Comparison of ENCODE assay signal across 17 cellular contexts in the genomic region with DNA sequence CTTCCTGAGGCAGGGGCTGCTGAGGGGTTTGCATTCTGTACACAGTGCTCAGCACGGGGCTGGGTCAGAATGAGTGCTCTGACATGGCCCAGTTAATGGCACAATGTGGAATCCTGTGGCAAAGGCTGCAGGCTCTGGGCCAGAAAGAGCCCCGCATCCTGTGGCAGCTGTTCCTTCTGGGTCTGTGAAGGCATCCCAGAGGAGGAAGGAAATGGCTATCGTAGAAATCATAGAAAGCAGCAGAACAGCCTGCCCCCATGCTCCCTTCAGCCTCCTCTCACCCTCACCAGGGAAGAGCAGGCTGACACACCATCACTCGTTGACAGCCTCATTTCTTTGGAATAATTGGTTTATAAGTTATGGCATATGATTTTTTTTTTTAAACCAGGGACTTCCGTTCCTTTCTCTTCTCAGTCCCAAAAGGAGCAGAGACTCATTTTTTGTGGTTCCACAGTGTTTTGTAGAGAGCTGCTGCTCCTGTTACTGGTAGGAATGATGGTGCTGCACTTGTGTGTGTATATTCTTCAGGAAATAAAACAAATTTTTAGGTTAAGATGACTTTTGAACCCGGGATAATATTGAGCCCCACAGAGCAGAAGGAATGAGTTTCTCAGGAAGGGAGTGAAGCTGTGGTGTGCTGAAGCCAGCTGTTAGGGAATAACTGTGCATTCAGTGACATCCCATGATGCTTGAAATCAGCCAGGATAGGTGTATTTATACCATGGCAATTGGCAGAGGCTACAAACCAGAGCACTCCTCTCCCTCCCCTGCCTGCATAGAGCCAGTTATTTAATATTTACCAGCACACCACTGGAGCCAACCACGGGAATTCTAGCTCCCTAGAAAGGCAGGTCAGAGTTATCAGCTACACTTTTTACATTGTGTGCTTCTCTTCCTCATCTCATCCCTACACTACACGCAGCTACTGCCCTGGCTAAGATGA. TPM values are rescaled to one million over a fixed set of nuclear protein-coding genes. Genes with fewer than 3 reads are reported as not detected.
A peak's percentile ranks its signal among the peaks of the same experiment; 100 is the strongest.
DNase-seq lines count a peak whose midpoint lies in the region; ATAC-seq and TF ChIP-seq lines count a peak whose summit lies in the region.
"Had no signal": no experiment of that assay in that cellular context is flagged by ENCODE, and none has a peak within 500 bp of the region (broad histone marks: within the 10 kb centered on the region; RNA-seq: fewer than 3 reads in every experiment).

No MANE protein-coding gene starts in this region.

- CTCF ChIA-PET in MCF 10A (lab: Yijun Ruan, JAX) = interaction anchor here (1.0 to 19.3 kb wide), 11 partner anchors 9 to 249 kb away, joined by 3 to 545 read pairs (median 6); a partner anchor contains a TSS

- intact Hi-C loops in MCF 10A (cut with micrococcal nuclease) (no loop called here), breast epithelium (cut with DNase I; ENCODE audit: low total_unique reads) (no loop called here), thyroid gland (cut with DNase I) (no loop called here)

- H3K27me3 Mint-ChIP-seq in MCF 10A (ENCODE audit: insufficient read depth, unreplicated experiment) = no peaks in the 10 kb centered on the region

- H3K9me3 ChIP-seq in breast epithelium (no peaks in the 10 kb centered on the region), SJCRH30 (replicated peaks) (0 out of 2 replicates have a peak, but pooled peaks cover 8% of the 10 kb centered on the region), thyroid gland (no peaks in the 10 kb centered on the region)
- H3K9me3 ChIP-seq: adrenal gland, prostate gland had no signal

- peak overlapping the region; percentile 0 for H3K27ac Mint-ChIP-seq in MCF 10A (ENCODE audit: low read depth, unreplicated experiment)
- H3K27ac Mint-ChIP-seq: activated CD4-positive, alpha-beta memory T cell treated with anti-CD3 and anti-CD28 coated beads for 36 hours had no signal

- TF ChIP-seq POLR2A in breast epithelium (IDR thresholded peaks at IDR 0.05) (no peak), thyroid gland (IDR thresholded peaks at IDR 0.05) (no peak)

- DNase-seq in MCF 10A (ENCODE audit: unreplicated experiment) (no peak), breast epithelium (ENCODE audit: low spot score in 2 of 2) (no peak), SJCRH30 (peak; percentile 63 to 77), fibroblast of mammary gland (ENCODE audit: low read depth) (peak; percentile 28), thyroid gland (no peak), glomerular visceral epithelial cell (ENCODE audit: extremely low spot score) (no peak)
- no peak for DNase-seq in effector CD4-positive, alpha-beta T cell
- DNase-seq: activated CD4-positive, alpha-beta memory T cell treated with anti-CD3 and anti-CD28 coated beads for 36 hours; activated T-cell treated with anti-CD3 and anti-CD28 coated beads, Interleukin-2, amount 50 U/mL, for 48 hours; NCI-H1092 treated with DMSO at 0.1 percent for 48 hours; NCI-H2171 treated with DMSO at 0.1 percent for 48 hours; SHP77; stimulated activated CD4-positive, alpha-beta T cell treated with anti-CD3 and anti-CD28 coated beads, Interleukin-15, amount 100 ng/mL, for 24 hours; T1000 had no signal

- H3K36me3 Mint-ChIP-seq in MCF 10A (ENCODE audit: insufficient read depth, unreplicated experiment) = peaks cover 24% of the 10 kb centered on the region
- H3K36me3 Mint-ChIP-seq: activated CD4-positive, alpha-beta memory T cell treated with anti-CD3 and anti-CD28 coated beads for 36 hours had no signal

- no peak for TF ChIP-seq CTCF in MCF 10A (IDR thresholded peaks at IDR 0.05; ENCODE audit: unreplicated experiment)
- no peak for TF ChIP-seq CTCF in breast epithelium (IDR thresholded peaks at IDR 0.05)
- TF ChIP-seq CTCF in fibroblast of mammary gland (conservative IDR thresholded peaks at IDR 0.05; ENCODE audit: control insufficient read depth, insufficient read depth, low read depth, low read length) = no peak
- TF ChIP-seq CTCF in thyroid gland (IDR thresholded peaks at IDR 0.05) = no peak

- no TSS peak for BruUV-seq in MCF 10A (replicated peaks; lab: Mats Ljungman, UMichigan)

- peaks cover 11% of the 10 kb centered on the region for H3K9me3 Mint-ChIP-seq in MCF 10A (ENCODE audit: unreplicated experiment)
- H3K9me3 Mint-ChIP-seq: activated CD4-positive, alpha-beta memory T cell treated with anti-CD3 and anti-CD28 coated beads for 36 hours had no signal

- no peak overlapping the region for H3K4me3 ChIP-seq in breast epithelium
- H3K4me3 ChIP-seq in SJCRH30 = no peak overlapping the region
- no peak overlapping the region for H3K4me3 ChIP-seq in fibroblast of mammary gland (ENCODE audit: control insufficient read depth, low read depth, low read length)
- H3K4me3 ChIP-seq in thyroid gland (replicated peaks in 1 of 3) = no peak overlapping the region
- H3K4me3 ChIP-seq: adrenal gland, prostate gland had no signal

- H3K4me1 Mint-ChIP-seq in MCF 10A (ENCODE audit: insufficient read depth, unreplicated experiment) = peaks cover 58% of the 10 kb centered on the region

- POLR2A ChIA-PET in MCF 10A (lab: Yijun Ruan, JAX) = interaction anchor here (0.6 to 13.2 kb wide), 9 partner anchors 10 to 458 kb away, joined by 3 to 155 read pairs (median 8); no protein-coding TSS in a partner anchor

- ATAC-seq in GM19035 (IDR thresholded peaks at IDR 0.05; ENCODE audit: unreplicated experiment) = no peak

- no peak overlapping the region for H3K27ac ChIP-seq in breast epithelium
- peak overlapping the region; percentile 59 for H3K27ac ChIP-seq in SJCRH30
- H3K27ac ChIP-seq in thyroid gland = peak overlapping the region in 2 of 3 donors; percentile 12 to 31
- H3K27ac ChIP-seq: adrenal gland, prostate gland had no signal

- WGBS in thyroid gland, 2 donors = 68 to 73% methylated on average over 8 of the region's 8 CpGs

- H3K27me3 ChIP-seq in breast epithelium = no peaks in the 10 kb centered on the region
- no peaks in the 10 kb centered on the region for H3K27me3 ChIP-seq in SJCRH30
- no peaks in the 10 kb centered on the region for H3K27me3 ChIP-seq in thyroid gland
- H3K27me3 ChIP-seq: adrenal gland had no signal

- no peak overlapping the region for H3K4me3 Mint-ChIP-seq in MCF 10A (ENCODE audit: unreplicated experiment)
- H3K4me3 Mint-ChIP-seq: activated CD4-positive, alpha-beta memory T cell treated with anti-CD3 and anti-CD28 coated beads for 36 hours had no signal

- H3K36me3 ChIP-seq in breast epithelium (no peaks in the 10 kb centered on the region), SJCRH30 (peaks cover 67% of the 10 kb centered on the region), thyroid gland (peaks cover 8 to 13% of the 10 kb centered on the region in 2 donors)
- H3K36me3 ChIP-seq: prostate gland had no signal

- H3K4me1 ChIP-seq in breast epithelium = peaks cover 0 to 7% of the 10 kb centered on the region in 2 donors
- H3K4me1 ChIP-seq in SJCRH30 = peaks cover 26% of the 10 kb centered on the region
- H3K4me1 ChIP-seq in thyroid gland = peaks cover 28 to 39% of the 10 kb centered on the region in 2 donors

RNA-seq across cellular contexts. Expression of a gene that starts 32.0 kb away (rescaled TPM):
- total RNA-seq in MCF 10A (2022) (59.2 and 69.7 TPM in 2 replicates), breast epithelium (10 to 100 TPM; 11.3 to 18.2 (median 11.5) TPM), thyroid gland (10 to 100 TPM; 12.2 to 45.7 (median 21.8) TPM)
- 26.2 and 34.8 TPM in 2 replicates for total RNA-seq in SJCRH30 (2014; rRNA removed; shearing (Covaris generic))

Comparison
In these comparisons a context has a peak if more than half of its experiments do, and no peak if none do; other contexts are left out.
1. DNase-seq: peak in SJCRH30 (2 of 2) and fibroblast of mammary gland (single experiment); none in MCF 10A (single experiment), breast epithelium (0 of 2), thyroid gland (0 of 2), glomerular visceral epithelial cell (single experiment) and effector CD4-positive, alpha-beta T cell (single experiment).
2. H3K27ac ChIP-seq: peak in SJCRH30 (single experiment) and thyroid gland (2 of 3); none in breast epithelium (0 of 2).